ENCODE assay signal across 32 cellular contexts in the genomic region with DNA sequence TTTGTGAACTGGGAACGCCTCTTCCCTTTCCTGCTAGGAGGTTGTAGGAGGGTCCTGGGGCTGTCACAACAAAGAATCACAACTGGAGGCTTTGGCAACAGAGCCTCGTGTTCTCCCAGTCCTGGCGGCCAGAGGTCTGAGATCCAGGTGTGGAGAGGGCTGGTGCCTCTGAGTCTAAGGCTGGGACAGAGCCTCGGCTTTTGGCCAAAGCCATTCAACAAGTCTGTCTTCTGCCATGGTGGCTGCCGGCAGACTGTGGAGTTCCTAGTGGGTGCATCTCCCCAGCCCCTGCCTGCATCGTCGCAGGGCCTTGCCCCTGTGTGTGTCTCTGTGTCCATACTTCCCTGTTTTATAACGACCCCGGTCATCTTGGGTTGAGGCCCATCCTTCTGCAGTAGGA. TPM values are rescaled to one million over a fixed set of nuclear protein-coding genes. Genes with fewer than 3 reads are reported as not detected.
"Had no signal": no experiment of that assay in that cellular context is flagged by ENCODE, and none has a peak within 500 bp of the region (broad histone marks: within the 10 kb centered on the region; RNA-seq: fewer than 3 reads in every experiment).

No MANE protein-coding gene starts in this region.

- H3K9me3 Mint-ChIP-seq: activated B cell treated with CpG ODN at 0.5 μM for 24 hours; activated CD4-positive, alpha-beta T cell treated with anti-CD3 and anti-CD28 coated beads, Interleukin-2, amount 10 ng/mL, durations not matched to agents 24 days and 14 days; activated naive CD4-positive, alpha-beta T cell treated with anti-CD3 and anti-CD28 coated beads, Interleukin-2, amount 50 U/mL, for 72 hours; activated naive CD8-positive, alpha-beta T cell treated with anti-CD3 and anti-CD28 coated beads, Interleukin-2, amount 50 U/mL, for 24 hours; activated T-cell treated with anti-CD3 and anti-CD28 coated beads, Interleukin-2, amount 50 U/mL, for 24 hours; activated T-helper 1 cell treated with anti-CD3 and anti-CD28 coated beads, Interleukin-12 subunit alpha, Interleukin-12 subunit beta, Interleukin-2, Interleukin-4 antibody, amounts not matched to agents 30 ng/mL and 10 ng/mL and 1 ng/mL, durations not matched to agents 14 hours and 24 hours and 36 hours; IgD-negative memory B cell; T-cell had no signal

- H3K4me1 Mint-ChIP-seq: activated B cell treated with CpG ODN at 0.5 μM for 24 hours; activated CD4-positive, alpha-beta T cell treated with anti-CD3 and anti-CD28 coated beads, Interleukin-2, amount 10 ng/mL, durations not matched to agents 24 days and 14 days; activated CD8-positive, alpha-beta memory T cell treated with anti-CD3 and anti-CD28 coated beads, Interleukin-2, amount 10 ng/mL, durations not matched to agents 7 days and 5 days; activated naive CD8-positive, alpha-beta T cell treated with anti-CD3 and anti-CD28 coated beads, Interleukin-2, amount 50 U/mL, for 24 hours had no signal

- H3K27ac ChIP-seq: SK-N-MC had no signal

- H3K4me3 Mint-ChIP-seq: activated B cell treated with CpG ODN at 0.5 μM for 24 hours; activated CD4-positive, alpha-beta T cell treated with anti-CD3 and anti-CD28 coated beads, Interleukin-2, amount 10 ng/mL, durations not matched to agents 24 days and 14 days; activated CD8-positive, alpha-beta memory T cell treated with anti-CD3 and anti-CD28 coated beads, Interleukin-2, amount 10 ng/mL, durations not matched to agents 7 days and 5 days; activated naive CD8-positive, alpha-beta T cell treated with anti-CD3 and anti-CD28 coated beads, Interleukin-2, amount 50 U/mL, for 24 hours; activated T-cell treated with anti-CD3 and anti-CD28 coated beads, Interleukin-2, amount 50 U/mL, for 24 hours; activated T-helper 1 cell treated with anti-CD3 and anti-CD28 coated beads, Interleukin-12 subunit alpha, Interleukin-12 subunit beta, Interleukin-2, Interleukin-4 antibody, amounts not matched to agents 30 ng/mL and 10 ng/mL and 1 ng/mL, durations not matched to agents 14 hours and 24 hours and 36 hours; brain; IgD-negative memory B cell; T-cell had no signal

- H3K27ac Mint-ChIP-seq: activated B cell treated with CpG ODN at 0.5 μM for 24 hours; activated CD4-positive, alpha-beta T cell treated with anti-CD3 and anti-CD28 coated beads, Interleukin-2, amount 10 ng/mL, durations not matched to agents 24 days and 14 days; activated CD8-positive, alpha-beta memory T cell treated with anti-CD3 and anti-CD28 coated beads, Interleukin-2, amount 10 ng/mL, durations not matched to agents 7 days and 5 days; activated naive CD4-positive, alpha-beta T cell treated with anti-CD3 and anti-CD28 coated beads, Interleukin-2, amount 50 U/mL, for 72 hours; activated naive CD8-positive, alpha-beta T cell treated with anti-CD3 and anti-CD28 coated beads, Interleukin-2, amount 50 U/mL, for 24 hours; activated T-cell treated with anti-CD3 and anti-CD28 coated beads, Interleukin-2, amount 50 U/mL, for 24 hours; activated T-helper 1 cell treated with anti-CD3 and anti-CD28 coated beads, Interleukin-12 subunit alpha, Interleukin-12 subunit beta, Interleukin-2, Interleukin-4 antibody, amounts not matched to agents 30 ng/mL and 10 ng/mL and 1 ng/mL, durations not matched to agents 14 hours and 24 hours and 36 hours; brain; T-cell had no signal

- FAIRE-seq: astrocyte, RCC 7860, TTC549 had no signal

- H3K36me3 Mint-ChIP-seq: activated CD8-positive, alpha-beta memory T cell treated with anti-CD3 and anti-CD28 coated beads, Interleukin-2, amount 10 ng/mL, durations not matched to agents 7 days and 5 days; activated naive CD4-positive, alpha-beta T cell treated with anti-CD3 and anti-CD28 coated beads, Interleukin-2, amount 50 U/mL, for 72 hours; brain; IgD-negative memory B cell; T-cell had no signal

- DNase-seq: activated B cell treated with CpG ODN at 0.5 μM for 24 hours; activated CD4-positive, alpha-beta T cell treated with anti-CD3 and anti-CD28 coated beads for 1 hour; activated CD4-positive, alpha-beta T cell treated with anti-CD3 and anti-CD28 coated beads, Interleukin-2, amount 10 ng/mL, durations not matched to agents 24 days and 14 days; activated CD4-positive, alpha-beta T cell treated with anti-CD3 and anti-CD28 coated beads, Interleukin-2, amount 50 U/mL, for 48 hours; activated CD8-positive, alpha-beta memory T cell treated with anti-CD3 and anti-CD28 coated beads, Interleukin-2, amount 10 ng/mL, durations not matched to agents 7 days and 5 days; activated effector memory CD4-positive, alpha-beta T cell treated with anti-CD3 and anti-CD28 coated beads, Interleukin-2, amount 50 U/mL, for 16 hours; activated naive CD4-positive, alpha-beta T cell treated with Interleukin-2 at 50 U/mL for 16 hours; activated naive CD8-positive, alpha-beta T cell treated with anti-CD3 and anti-CD28 coated beads, Interleukin-2, amount 50 U/mL, for 24 hours; activated T-cell treated with anti-CD3 and anti-CD28 coated beads, Interleukin-2, amount 50 U/mL, for 24 hours; amniotic stem cell; KG1; NCI-H1092; NCI-H1417; NCI-H2029; NCI-H345; NCI-H510A; NCI-H526 treated with DMSO at 0.1 percent for 48 hours; NCI-H82; PC-3; T-cell; T-helper 2 cell; T1000 had no signal

- H3K4me3 ChIP-seq: SK-N-MC had no signal

- ATAC-seq: activated CD8-positive, alpha-beta memory T cell treated with anti-CD3 and anti-CD28 coated beads, Interleukin-2, amount 10 ng/mL, durations not matched to agents 7 days and 5 days; activated naive CD4-positive, alpha-beta T cell treated with anti-CD3 and anti-CD28 coated beads, Interleukin-2, amount 50 U/mL, for 72 hours; activated naive CD8-positive, alpha-beta T cell treated with anti-CD3 and anti-CD28 coated beads, Interleukin-2, amount 50 U/mL, for 24 hours; PC-3; T-cell had no signal

RNA-seq across cellular contexts. Expression of a gene that starts 9.5 kb away (rescaled TPM):
- total RNA-seq: activated B cell treated with CpG ODN at 0.5 μM for 24 hours; activated CD4-positive, alpha-beta T cell treated with anti-CD3 and anti-CD28 coated beads, Interleukin-2, amount 10 ng/mL, durations not matched to agents 24 days and 14 days; activated CD8-positive, alpha-beta memory T cell treated with anti-CD3 and anti-CD28 coated beads, Interleukin-2, amount 10 ng/mL, durations not matched to agents 7 days and 5 days; activated naive CD4-positive, alpha-beta T cell treated with anti-CD3 and anti-CD28 coated beads, Interleukin-2, amount 50 U/mL, for 72 hours; activated T-helper 1 cell treated with anti-CD3 and anti-CD28 coated beads, Interleukin-12 subunit alpha, Interleukin-12 subunit beta, Interleukin-2, Interleukin-4 antibody, amounts not matched to agents 30 ng/mL and 10 ng/mL and 1 ng/mL, durations not matched to agents 14 hours and 24 hours and 36 hours; LHCN-M2; M059J; PC-3; T-cell had no signal
- polyA plus RNA-seq: IgD-negative memory B cell had no signal
